10 cellular contexts compared by ENCODE assay signal in genomic region chr5:43068037-43068436, GRCh38. TPM values are rescaled to one million over a fixed set of nuclear protein-coding genes. Genes with fewer than 3 reads are reported as not detected.
A peak's percentile ranks its signal among the peaks of the same experiment; 100 is the strongest.
DNase-seq lines count a peak whose midpoint lies in the region; FAIRE-seq and TF ChIP-seq lines count a peak whose summit lies in the region.
"Had no signal": no experiment of that assay in that cellular context is flagged by ENCODE, and none has a peak within 500 bp of the region (broad histone marks: within the 10 kb centered on the region; RNA-seq: fewer than 3 reads in every experiment).

No MANE protein-coding gene starts in this region.

- H3K27ac Mint-ChIP-seq in activated CD4-positive, alpha-beta memory T cell treated with anti-CD3 and anti-CD28 coated beads for 36 hours: peak overlapping the region; percentile 99

- CTCF ChIA-PET in HEK293 (lab: Yijun Ruan, JAX): interaction anchor here (0.6 to 5.1 kb wide), 8 partner anchors 26 to 412 kb away, joined by 3 to 33 read pairs (median 4); no protein-coding TSS in a partner anchor
- CTCF ChIA-PET in activated CD4-positive, alpha-beta memory T cell treated with anti-CD3 and anti-CD28 coated beads for 36 hours (lab: Charles Lee): interaction anchor here (1.0 to 4.7 kb wide), 10 partner anchors 26 to 322 kb away, joined by 3 to 20 read pairs (median 5); no protein-coding TSS in a partner anchor

- H3K9ac ChIP-seq in iPS-15b (ENCODE audit: low read depth, low read length): no peak overlapping the region

- H3K27me3 Mint-ChIP-seq in activated CD4-positive, alpha-beta memory T cell treated with anti-CD3 and anti-CD28 coated beads for 36 hours: no peaks in the 10 kb centered on the region

- no peak for TF ChIP-seq POLR2A in spleen (IDR thresholded peaks at IDR 0.05)
- TF ChIP-seq POLR2A in H54 (IDR thresholded peaks at IDR 0.05; ENCODE audit: low read depth, low read length): no peak

- peak overlapping the region; percentile 63 for H3K4me3 ChIP-seq in HEK293 (ENCODE audit: low read depth, low read length)
- H3K4me3 ChIP-seq in iPS-15b (ENCODE audit: low read depth, low read length): peak overlapping the region; percentile 78
- H3K4me3 ChIP-seq in spleen: peak overlapping the region; percentile 53 to 73 (median 62)

- FAIRE-seq in H54 (lab: Jason Lieb, UNC): no peak

- H3K4me1 Mint-ChIP-seq in activated CD4-positive, alpha-beta memory T cell treated with anti-CD3 and anti-CD28 coated beads for 36 hours (ENCODE audit: low read depth): peaks cover 37% of the 10 kb centered on the region

- H3K9me3 ChIP-seq in HEK293 (ENCODE audit: control insufficient read depth, insufficient read depth, low read depth, low read length) (no peaks in the 10 kb centered on the region), iPS-15b (ENCODE audit: control insufficient read depth, insufficient read depth, low read length) (no peaks in the 10 kb centered on the region), spleen (no peaks in the 10 kb centered on the region)

- TF ChIP-seq CTCF in HEK293 (tag by site-specific recombination; IDR thresholded peaks at IDR 0.05) (no peak), spleen (IDR thresholded peaks at IDR 0.05 in 8 of 11, conservative IDR thresholded peaks at IDR 0.05 in 3 of 11) (no peak)

- intact Hi-C loops in activated CD4-positive, alpha-beta memory T cell treated with anti-CD3 and anti-CD28 coated beads for 36 hours (cut with micrococcal nuclease): loop anchor here (1.0 to 10.0 kb wide), 5 partner anchors 41 to 534 kb away; partner anchors contain the start of genes C5orf34, CCDC152 and NNT
- intact Hi-C loops in spleen (cut with DNase I; ENCODE audit: low total_unique reads) (no loop called here), head of caudate nucleus (cut with DNase I) (loop anchor here (10.0 kb wide), 1 partner anchor 57 kb away; the partner anchor contains the start of gene ZNF131)

- WGBS in spleen, 5 donors: 63 to 88% (median 76%) methylated on average over 2 of the region's 2 CpGs

- DNase-seq in activated CD4-positive, alpha-beta memory T cell treated with anti-CD3 and anti-CD28 coated beads for 36 hours: no peak
- DNase-seq in spleen (no peak), head of caudate nucleus (no peak), NOMO-1 treated with dmso at 0.1 percent for 144 hours (lab: John Stamatoyannopoulos, UW; ENCODE audit: unreplicated experiment) (no peak), NCI-H1930 (lab: John Stamatoyannopoulos, UW) (no peak), H54 (ENCODE audit: insufficient read length, low spot score) (no peak)
- DNase-seq: SIG-M5; stimulated activated naive CD4-positive, alpha-beta T cell had no signal

- H3K36me3 ChIP-seq in HEK293 (ENCODE audit: control insufficient read depth in 2 of 2, insufficient read depth in 1 of 2, low read length in 2 of 2): peaks cover 16 to 19% of the 10 kb centered on the region in 2 experiments; a peak in 2 of 3 replicates
- H3K36me3 ChIP-seq in iPS-15b (ENCODE audit: control insufficient read depth, insufficient read depth, low read length): no peaks in the 10 kb centered on the region
- H3K36me3 ChIP-seq in spleen: peaks cover 0 to 45% (median 21%) of the 10 kb centered on the region in 6 donors

- POLR2A ChIA-PET in HEK293 (lab: Yijun Ruan, JAX): interaction anchor here (1.1 to 2.1 kb wide), 3 partner anchors 11 to 53 kb away, joined by 5 to 12 read pairs (median 6); partner anchors contain the start of gene ZNF131
- POLR2A ChIA-PET in activated CD4-positive, alpha-beta memory T cell treated with anti-CD3 and anti-CD28 coated beads for 36 hours (lab: Charles Lee): interaction anchor here (1.0 to 4.5 kb wide), 11 partner anchors 26 to 535 kb away, joined by 3 to 29 read pairs (median 7); partner anchors contain the start of genes HMGCS1, NNT and ZNF131

- H3K4me1 ChIP-seq in HEK293 (ENCODE audit: control insufficient read depth, insufficient read depth, low read length): peaks cover 2% of the 10 kb centered on the region; the same call in 1 of the 2 replicates
- H3K4me1 ChIP-seq in iPS-15b (ENCODE audit: control insufficient read depth, insufficient read depth, low read length): peaks cover 10% of the 10 kb centered on the region
- H3K4me1 ChIP-seq in spleen: peaks cover 25 to 68% (median 50%) of the 10 kb centered on the region in 6 donors

- H3K27me3 ChIP-seq in iPS-15b (ENCODE audit: control insufficient read depth, insufficient read depth, low read length) (peaks cover 15% of the 10 kb centered on the region), spleen (replicated peaks in 1 of 7) (no peaks in the 10 kb centered on the region)

- no peaks in the 10 kb centered on the region for H3K9me3 Mint-ChIP-seq in activated CD4-positive, alpha-beta memory T cell treated with anti-CD3 and anti-CD28 coated beads for 36 hours

- peaks cover 28% of the 10 kb centered on the region for H3K36me3 Mint-ChIP-seq in activated CD4-positive, alpha-beta memory T cell treated with anti-CD3 and anti-CD28 coated beads for 36 hours

- H3K27ac ChIP-seq in HEK293 (ENCODE audit: extremely low read depth, low read depth, low read length) (no peak overlapping the region), spleen (peak overlapping the region; percentile 98 to 100 (median 99))

- peak overlapping the region; percentile 96 for H3K4me3 Mint-ChIP-seq in activated CD4-positive, alpha-beta memory T cell treated with anti-CD3 and anti-CD28 coated beads for 36 hours

TF ChIP-seq in HEK293, 187 proteins besides CTCF, POLR2A, EP300 and RAD21:
- TF ChIP-seq ZBTB17 (tag by site-specific recombination; IDR thresholded peaks at IDR 0.05) (peak; percentile 35; the same call in 1 of the 2 replicates), ZNF501 (tag by site-specific recombination; IDR thresholded peaks at IDR 0.05) (no peak), ZEB2 (tag by site-specific recombination; IDR thresholded peaks at IDR 0.05) (no peak), KLF17 (tag by site-specific recombination; IDR thresholded peaks at IDR 0.05) (no peak)
- TF ChIP-seq, protein P1, sequence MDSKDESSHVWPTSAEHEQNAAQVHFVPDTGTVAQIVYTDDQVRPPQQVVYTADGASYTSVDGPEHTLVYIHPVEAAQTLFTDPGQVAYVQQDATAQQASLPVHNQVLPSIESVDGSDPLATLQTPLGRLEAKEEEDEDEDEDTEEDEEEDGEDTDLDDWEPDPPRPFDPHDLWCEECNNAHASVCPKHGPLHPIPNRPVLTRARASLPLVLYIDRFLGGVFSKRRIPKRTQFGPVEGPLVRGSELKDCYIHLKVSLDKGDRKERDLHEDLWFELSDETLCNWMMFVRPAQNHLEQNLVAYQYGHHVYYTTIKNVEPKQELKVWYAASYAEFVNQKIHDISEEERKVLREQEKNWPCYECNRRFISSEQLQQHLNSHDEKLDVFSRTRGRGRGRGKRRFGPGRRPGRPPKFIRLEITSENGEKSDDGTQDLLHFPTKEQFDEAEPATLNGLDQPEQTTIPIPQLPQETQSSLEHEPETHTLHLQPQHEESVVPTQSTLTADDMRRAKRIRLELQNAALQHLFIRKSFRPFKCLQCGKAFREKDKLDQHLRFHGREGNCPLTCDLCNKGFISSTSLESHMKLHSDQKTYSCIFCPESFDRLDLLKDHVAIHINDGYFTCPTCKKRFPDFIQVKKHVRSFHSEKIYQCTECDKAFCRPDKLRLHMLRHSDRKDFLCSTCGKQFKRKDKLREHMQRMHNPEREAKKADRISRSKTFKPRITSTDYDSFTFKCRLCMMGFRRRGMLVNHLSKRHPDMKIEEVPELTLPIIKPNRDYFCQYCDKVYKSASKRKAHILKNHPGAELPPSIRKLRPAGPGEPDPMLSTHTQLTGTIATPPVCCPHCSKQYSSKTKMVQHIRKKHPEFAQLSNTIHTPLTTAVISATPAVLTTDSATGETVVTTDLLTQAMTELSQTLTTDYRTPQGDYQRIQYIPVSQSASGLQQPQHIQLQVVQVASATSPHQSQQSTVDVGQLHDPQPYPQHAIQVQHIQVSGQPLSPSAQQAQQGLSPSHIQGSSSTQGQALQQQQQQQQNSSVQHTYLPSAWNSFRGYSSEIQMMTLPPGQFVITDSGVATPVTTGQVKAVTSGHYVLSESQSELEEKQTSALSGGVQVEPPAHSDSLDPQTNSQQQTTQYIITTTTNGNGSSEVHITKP (tag by site-specific recombination; IDR thresholded peaks at IDR 0.05): peak; percentile 54

RNA-seq across cellular contexts. Expression of gene ANXA2R, which starts 27.9 kb away (rescaled TPM):
- total RNA-seq in activated CD4-positive, alpha-beta memory T cell treated with anti-CD3 and anti-CD28 coated beads for 36 hours: 1 to 10 TPM; 2.8 to 3.8 TPM
- total RNA-seq in spleen: 10 to 100 TPM; 10.0 to 27.2 (median 16.4) TPM
- 10 to 100 TPM; 28.9 to 44.5 (median 36.5) TPM for polyA plus RNA-seq in spleen

RNA-seq across cellular contexts. Expression of gene ZNF131, which starts 52.7 kb away (rescaled TPM):
- total RNA-seq in activated CD4-positive, alpha-beta memory T cell treated with anti-CD3 and anti-CD28 coated beads for 36 hours: 10 to 100 TPM; 27.3 to 27.8 TPM
- total RNA-seq in spleen: 10 to 100 TPM; 35.9 to 52.0 (median 44.6) TPM
- 10 to 100 TPM; 29.7 to 42.6 (median 35.0) TPM for polyA plus RNA-seq in spleen
